In genomic region chr3:32276279-32276841, GRCh38 we compare ENCODE assay signal across 14 cellular contexts. TPM values are rescaled to one million over a fixed set of nuclear protein-coding genes. Genes with fewer than 3 reads are reported as not detected.
A peak's percentile ranks its signal among the peaks of the same experiment; 100 is the strongest.
DNase-seq lines count a peak whose midpoint lies in the region; ATAC-seq and TF ChIP-seq lines count a peak whose summit lies in the region.
"Had no signal": no experiment of that assay in that cellular context is flagged by ENCODE, and none has a peak within 500 bp of the region (broad histone marks: within the 10 kb centered on the region; RNA-seq: fewer than 3 reads in every experiment).

No MANE protein-coding gene starts in this region.

- intact Hi-C loops in activated CD8-positive, alpha-beta T cell treated with anti-CD3 and anti-CD28 coated beads for 36 hours (cut with micrococcal nuclease) = no loop called here

- POLR2A ChIA-PET in activated CD8-positive, alpha-beta T cell treated with anti-CD3 and anti-CD28 coated beads, Interleukin-2, amount 10 ng/mL, durations not matched to agents 7 days and 5 days (lab: Charles Lee) = no interaction called here
- POLR2A ChIA-PET in activated CD8-positive, alpha-beta T cell treated with anti-CD3 and anti-CD28 coated beads for 36 hours (lab: Charles Lee) = interaction anchor here (0.7 kb wide), 1 partner anchor 33 kb away, joined by 4 read pairs; no protein-coding TSS in a partner anchor

- DNase-seq in activated CD8-positive, alpha-beta T cell treated with anti-CD3 and anti-CD28 coated beads, Interleukin-2, amount 10 ng/mL, durations not matched to agents 7 days and 5 days = no peak
- no peak for DNase-seq in activated CD8-positive, alpha-beta T cell treated with anti-CD3 and anti-CD28 coated beads for 36 hours
- DNase-seq in adipocyte (ENCODE audit: low read depth) (peak; percentile 85), foreskin melanocyte (peak; percentile 4), suprapubic skin (ENCODE audit: low spot score in 2 of 2) (peak in 1 of 2 donors; percentile 60), osteocyte (ENCODE audit: extremely low spot score, unreplicated experiment) (no peak)
- no peak for DNase-seq in activated CD4-positive, alpha-beta T cell treated with anti-CD3 and anti-CD28 coated beads, Interleukin-2, amount 50 U/mL, for 4 hours
- DNase-seq: activated T-cell treated with anti-CD3 and anti-CD28 coated beads for 4 hours, glutamatergic neuron, left colon, NCI-H1436, testis had no signal

- no peak for TF ChIP-seq EP300 in suprapubic skin (IDR thresholded peaks at IDR 0.05)

- peak overlapping the region; percentile 58 for H3K27ac Mint-ChIP-seq in activated CD8-positive, alpha-beta T cell treated with anti-CD3 and anti-CD28 coated beads, Interleukin-2, amount 10 ng/mL, durations not matched to agents 7 days and 5 days
- H3K27ac Mint-ChIP-seq in activated CD8-positive, alpha-beta T cell treated with anti-CD3 and anti-CD28 coated beads for 36 hours = no peak overlapping the region
- no peak overlapping the region for H3K27ac Mint-ChIP-seq in osteocyte (ENCODE audit: unreplicated experiment)

- H3K27ac ChIP-seq in suprapubic skin = peak overlapping the region; percentile 72
- H3K27ac ChIP-seq: HL-60, testis had no signal

- H3K4me3 ChIP-seq in adipocyte (ENCODE audit: low read length) (no peak overlapping the region), suprapubic skin (no peak overlapping the region)
- H3K4me3 ChIP-seq: testis had no signal

- ATAC-seq in activated CD8-positive, alpha-beta T cell treated with anti-CD3 and anti-CD28 coated beads, Interleukin-2, amount 10 ng/mL, durations not matched to agents 7 days and 5 days = no peak
- no peak for ATAC-seq in activated CD8-positive, alpha-beta T cell treated with anti-CD3 and anti-CD28 coated beads for 36 hours
- ATAC-seq in GM19397 (IDR thresholded peaks at IDR 0.05; ENCODE audit: unreplicated experiment) = no peak
- ATAC-seq: left colon had no signal

- H3K9me3 Mint-ChIP-seq in activated CD8-positive, alpha-beta T cell treated with anti-CD3 and anti-CD28 coated beads, Interleukin-2, amount 10 ng/mL, durations not matched to agents 7 days and 5 days (ENCODE audit: insufficient read depth) = no peaks in the 10 kb centered on the region
- H3K9me3 Mint-ChIP-seq in activated CD8-positive, alpha-beta T cell treated with anti-CD3 and anti-CD28 coated beads for 36 hours = no peaks in the 10 kb centered on the region
- H3K9me3 Mint-ChIP-seq in osteocyte (ENCODE audit: unreplicated experiment) = no peaks in the 10 kb centered on the region

- H3K4me1 ChIP-seq in adipocyte (ENCODE audit: control insufficient read depth, insufficient read depth, low read length) = peaks cover 9% of the 10 kb centered on the region
- H3K4me1 ChIP-seq in suprapubic skin = peaks cover 14% of the 10 kb centered on the region
- H3K4me1 ChIP-seq: testis had no signal

- WGBS in suprapubic skin = 39% methylated on average over 4 of the region's 4 CpGs

- H3K27me3 Mint-ChIP-seq in activated CD8-positive, alpha-beta T cell treated with anti-CD3 and anti-CD28 coated beads, Interleukin-2, amount 10 ng/mL, durations not matched to agents 7 days and 5 days (ENCODE audit: low read depth) = peaks cover 3% of the 10 kb centered on the region
- no peaks in the 10 kb centered on the region for H3K27me3 Mint-ChIP-seq in activated CD8-positive, alpha-beta T cell treated with anti-CD3 and anti-CD28 coated beads for 36 hours
- no peaks in the 10 kb centered on the region for H3K27me3 Mint-ChIP-seq in osteocyte (ENCODE audit: unreplicated experiment)

- H3K9ac ChIP-seq in adipocyte (ENCODE audit: low read length) = no peak overlapping the region

- CTCF ChIA-PET in activated CD8-positive, alpha-beta T cell treated with anti-CD3 and anti-CD28 coated beads, Interleukin-2, amount 10 ng/mL, durations not matched to agents 7 days and 5 days (lab: Charles Lee) = interaction anchor here (0.7 to 1.9 kb wide), 2 partner anchors 32 to 34 kb away, joined by 3 to 4 read pairs; no protein-coding TSS in a partner anchor
- CTCF ChIA-PET in activated CD8-positive, alpha-beta T cell treated with anti-CD3 and anti-CD28 coated beads for 36 hours (lab: Charles Lee) = interaction anchor here (2.0 kb wide), 1 partner anchor 101 kb away, joined by 5 read pairs; no protein-coding TSS in a partner anchor

- no peak for TF ChIP-seq CTCF in activated CD8-positive, alpha-beta T cell treated with anti-CD3 and anti-CD28 coated beads for 36 hours (IDR thresholded peaks at IDR 0.05)
- TF ChIP-seq CTCF in suprapubic skin (IDR thresholded peaks at IDR 0.05) (no peak), osteocyte (IDR thresholded peaks at IDR 0.05) (no peak)

- no peak for TF ChIP-seq POLR2A in suprapubic skin (IDR thresholded peaks at IDR 0.05)

- peaks cover 9% of the 10 kb centered on the region for H3K27me3 ChIP-seq in adipocyte (replicated peaks; ENCODE audit: control insufficient read depth, insufficient read depth, low read length)
- H3K27me3 ChIP-seq in suprapubic skin = no peaks in the 10 kb centered on the region
- H3K27me3 ChIP-seq: testis had no signal

- H3K36me3 ChIP-seq in adipocyte (ENCODE audit: control insufficient read depth, insufficient read depth, low read length, severe bottlenecking) (no peaks in the 10 kb centered on the region), suprapubic skin (no peaks in the 10 kb centered on the region)

- no peak overlapping the region for H3K4me3 Mint-ChIP-seq in activated CD8-positive, alpha-beta T cell treated with anti-CD3 and anti-CD28 coated beads, Interleukin-2, amount 10 ng/mL, durations not matched to agents 7 days and 5 days
- no peak overlapping the region for H3K4me3 Mint-ChIP-seq in activated CD8-positive, alpha-beta T cell treated with anti-CD3 and anti-CD28 coated beads for 36 hours
- H3K4me3 Mint-ChIP-seq in osteocyte (ENCODE audit: unreplicated experiment) = no peak overlapping the region

- no peaks in the 10 kb centered on the region for H3K36me3 Mint-ChIP-seq in activated CD8-positive, alpha-beta T cell treated with anti-CD3 and anti-CD28 coated beads, Interleukin-2, amount 10 ng/mL, durations not matched to agents 7 days and 5 days (ENCODE audit: low read depth)
- H3K36me3 Mint-ChIP-seq in activated CD8-positive, alpha-beta T cell treated with anti-CD3 and anti-CD28 coated beads for 36 hours (ENCODE audit: low read depth) = no peaks in the 10 kb centered on the region
- no peaks in the 10 kb centered on the region for H3K36me3 Mint-ChIP-seq in osteocyte (ENCODE audit: unreplicated experiment)

- H3K4me1 Mint-ChIP-seq in activated CD8-positive, alpha-beta T cell treated with anti-CD3 and anti-CD28 coated beads, Interleukin-2, amount 10 ng/mL, durations not matched to agents 7 days and 5 days (ENCODE audit: low read depth) = no peaks in the 10 kb centered on the region
- H3K4me1 Mint-ChIP-seq in activated CD8-positive, alpha-beta T cell treated with anti-CD3 and anti-CD28 coated beads for 36 hours (ENCODE audit: low read depth) = no peaks in the 10 kb centered on the region
- peaks cover 11% of the 10 kb centered on the region for H3K4me1 Mint-ChIP-seq in osteocyte (ENCODE audit: unreplicated experiment)

- no peaks in the 10 kb centered on the region for H3K9me3 ChIP-seq in adipocyte (ENCODE audit: control insufficient read depth, low read length)
- H3K9me3 ChIP-seq in suprapubic skin = no peaks in the 10 kb centered on the region
- H3K9me3 ChIP-seq: testis had no signal

RNA-seq across cellular contexts. Expression of gene CMTM8, which starts 37.9 kb away (rescaled TPM):
- 1 to 10 TPM; 2.1 TPM for total RNA-seq in activated CD8-positive, alpha-beta T cell treated with anti-CD3 and anti-CD28 coated beads, Interleukin-2, amount 10 ng/mL, durations not matched to agents 7 days and 5 days
- total RNA-seq in activated CD8-positive, alpha-beta T cell treated with anti-CD3 and anti-CD28 coated beads for 36 hours = 1 to 10 TPM; 6.4 to 6.9 TPM
- total RNA-seq in suprapubic skin (10 to 100 TPM in 2 of 4 donors, 1 to 10 TPM in 2; 7.4 to 16.3 (median 10.6) TPM), osteocyte (4.3 and 5.1 TPM in 2 replicates)

Comparison
In these comparisons a context has a peak if more than half of its experiments do, and no peak if none do; other contexts are left out.
1. DNase-seq: peak in adipocyte (single experiment) and foreskin melanocyte (single experiment); none in activated CD8-positive, alpha-beta T cell treated with anti-CD3 and anti-CD28 coated beads, Interleukin-2, amount 10 ng/mL, durations not matched to agents 7 days and 5 days (single experiment), activated CD8-positive, alpha-beta T cell treated with anti-CD3 and anti-CD28 coated beads for 36 hours (single experiment), activated CD4-positive, alpha-beta T cell treated with anti-CD3 and anti-CD28 coated beads, Interleukin-2, amount 50 U/mL, for 4 hours (0 of 2) and osteocyte (single experiment).